Comparison of ENCODE assay signal across 24 cellular contexts in the genomic region with DNA sequence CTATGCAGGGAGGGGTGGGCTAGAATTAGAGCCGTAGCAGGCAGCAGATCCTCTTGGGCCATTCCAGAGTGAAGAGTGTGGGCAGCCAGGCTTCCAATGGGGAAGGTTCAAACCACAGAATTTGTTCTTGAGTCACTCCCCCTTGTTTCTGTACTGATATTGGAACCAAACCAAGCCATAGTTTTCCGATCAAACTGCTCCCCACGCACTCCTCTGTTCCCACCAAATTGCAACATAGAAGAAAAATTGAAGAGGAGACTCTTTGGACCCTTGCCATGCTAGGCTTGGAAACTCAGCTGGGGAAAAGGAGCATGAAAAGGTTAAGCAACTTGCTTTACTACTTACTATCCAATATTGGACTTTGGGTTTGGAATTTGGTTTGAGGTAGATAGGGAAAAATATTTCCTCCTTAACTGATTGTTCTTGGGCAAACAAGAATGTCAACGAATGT.
DNase-seq lines count a peak whose midpoint lies in the region; ATAC-seq and TF ChIP-seq lines count a peak whose summit lies in the region.
"Had no signal": no experiment of that assay in that cellular context is flagged by ENCODE, and none has a peak within 500 bp of the region (broad histone marks: within the 10 kb centered on the region; RNA-seq: fewer than 3 reads in every experiment).

No MANE protein-coding gene starts in this region.

- DNase-seq in amniotic epithelial cell (ENCODE audit: low read depth) (peak; percentile 97), fibroblast of peridontal ligament (ENCODE audit: extremely low read depth) (peak; percentile 94), lower leg skin (ENCODE audit: low spot score in 2 of 2) (no peak), NCI-H1436 treated with DMSO at 0.1 percent for 48 hours (lab: John Stamatoyannopoulos, UW) (no peak), Kasumi-1 (lab: John Stamatoyannopoulos, UW) (no peak)
- DNase-seq: activated CD4-positive, alpha-beta T cell treated with anti-CD3 and anti-CD28 coated beads for 36 hours; activated T-cell treated with anti-CD3 and anti-CD28 coated beads, Interleukin-2, amount 50 U/mL, for 48 hours; DND-41; foreskin melanocyte; H7; hippocampal formation; KBM-7; NCI-H187 treated with DMSO at 0.1 percent for 48 hours; NCI-H82; occipital lobe; right cardiac atrium; SHP77 treated with DMSO at 0.1 percent for 48 hours had no signal

- H3K27me3 ChIP-seq in ACC112 (ENCODE audit: insufficient read depth, low read length) = no peaks in the 10 kb centered on the region

- no peaks in the 10 kb centered on the region for H3K27me3 Mint-ChIP-seq in nephron (ENCODE audit: low read depth)
- H3K27me3 Mint-ChIP-seq: activated CD4-positive, alpha-beta T cell treated with anti-CD3 and anti-CD28 coated beads for 36 hours; activated naive CD4-positive, alpha-beta T cell treated with anti-CD3 and anti-CD28 coated beads, Interleukin-2, amount 50 U/mL, for 24 hours had no signal

- H2AFZ ChIP-seq in ACC112 (ENCODE audit: low read length, unreplicated experiment) = no peak overlapping the region

- TF ChIP-seq CTCF in nephron (IDR thresholded peaks at IDR 0.05; ENCODE audit: unreplicated experiment in 3 of 3) (no peak), lower leg skin (IDR thresholded peaks at IDR 0.05) (no peak)

- H3K9me3 Mint-ChIP-seq in nephron = no peaks in the 10 kb centered on the region
- H3K9me3 Mint-ChIP-seq: activated naive CD4-positive, alpha-beta T cell treated with anti-CD3 and anti-CD28 coated beads, Interleukin-2, amount 50 U/mL, for 24 hours; dendritic cell treated with granulocyte-macrophage colony-stimulating factor and Interleukin-4, amounts not matched to agents 40 ng/mL and 50 ng/mL, for 4 days had no signal

- TF ChIP-seq POLR2A in lower leg skin (IDR thresholded peaks at IDR 0.05) = no peak

- H3K36me3 ChIP-seq in ACC112 (ENCODE audit: insufficient read depth, low read length) = no peaks in the 10 kb centered on the region

- no peak for ATAC-seq in HG02763 (IDR thresholded peaks at IDR 0.05; ENCODE audit: unreplicated experiment)
- ATAC-seq: activated CD4-positive, alpha-beta T cell treated with anti-CD3 and anti-CD28 coated beads for 36 hours; right cardiac atrium had no signal

- 77 to 82% methylated on average over 4 of the region's 4 CpGs for WGBS in lower leg skin, 2 donors

- H3K4me3 ChIP-seq in ACC112 (ENCODE audit: low read depth, low read length) (no peak overlapping the region), lower leg skin (ENCODE audit: low read depth, poor library complexity, severe bottlenecking) (no peak overlapping the region)
- H3K4me3 ChIP-seq: GM12878, lung had no signal

- H3K36me3 Mint-ChIP-seq in nephron (ENCODE audit: low read depth) = no peaks in the 10 kb centered on the region
- H3K36me3 Mint-ChIP-seq: activated naive CD4-positive, alpha-beta T cell treated with anti-CD3 and anti-CD28 coated beads, Interleukin-2, amount 50 U/mL, for 24 hours had no signal

- no peak overlapping the region for H3K4me3 Mint-ChIP-seq in nephron
- H3K4me3 Mint-ChIP-seq: activated CD4-positive, alpha-beta T cell treated with anti-CD3 and anti-CD28 coated beads for 36 hours; activated naive CD4-positive, alpha-beta T cell treated with anti-CD3 and anti-CD28 coated beads, Interleukin-2, amount 50 U/mL, for 24 hours; dendritic cell treated with granulocyte-macrophage colony-stimulating factor and Interleukin-4, amounts not matched to agents 40 ng/mL and 50 ng/mL, for 4 days had no signal

- H3K27ac ChIP-seq in ACC112 (ENCODE audit: low read depth, low read length) = peak overlapping the region; percentile 24; the same call in 1 of the 2 replicates

- intact Hi-C loops in lower leg skin (cut with DNase I; ENCODE audit: low total_unique reads) = no loop called here

- H3K79me2 ChIP-seq in ACC112 (ENCODE audit: control insufficient read depth, insufficient read depth, low read length, unreplicated experiment) = no peaks in the 10 kb centered on the region

- peaks cover 29% of the 10 kb centered on the region for H3K4me1 Mint-ChIP-seq in nephron
- H3K4me1 Mint-ChIP-seq: activated naive CD4-positive, alpha-beta T cell treated with anti-CD3 and anti-CD28 coated beads, Interleukin-2, amount 50 U/mL, for 24 hours had no signal

- H3K27ac Mint-ChIP-seq in nephron = peak overlapping the region in 2 of 3 experiments; percentile 73 to 84
- H3K27ac Mint-ChIP-seq: activated CD4-positive, alpha-beta T cell treated with anti-CD3 and anti-CD28 coated beads for 36 hours; activated naive CD4-positive, alpha-beta T cell treated with anti-CD3 and anti-CD28 coated beads, Interleukin-2, amount 50 U/mL, for 24 hours; dendritic cell treated with granulocyte-macrophage colony-stimulating factor and Interleukin-4, amounts not matched to agents 40 ng/mL and 50 ng/mL, for 4 days had no signal

- H3K4me1 ChIP-seq in ACC112 (ENCODE audit: control insufficient read depth, insufficient read depth, low read length, unreplicated experiment) = peaks cover 13% of the 10 kb centered on the region

Comparison
In these comparisons a context has a peak if more than half of its experiments do, and no peak if none do; other contexts are left out.
1. DNase-seq: peak in amniotic epithelial cell (single experiment) and fibroblast of peridontal ligament (single experiment); none in lower leg skin (0 of 2), NCI-H1436 treated with DMSO at 0.1 percent for 48 hours (single experiment) and Kasumi-1 (0 of 2).